ENCODE assay signal across 15 cellular contexts in the genomic region with DNA sequence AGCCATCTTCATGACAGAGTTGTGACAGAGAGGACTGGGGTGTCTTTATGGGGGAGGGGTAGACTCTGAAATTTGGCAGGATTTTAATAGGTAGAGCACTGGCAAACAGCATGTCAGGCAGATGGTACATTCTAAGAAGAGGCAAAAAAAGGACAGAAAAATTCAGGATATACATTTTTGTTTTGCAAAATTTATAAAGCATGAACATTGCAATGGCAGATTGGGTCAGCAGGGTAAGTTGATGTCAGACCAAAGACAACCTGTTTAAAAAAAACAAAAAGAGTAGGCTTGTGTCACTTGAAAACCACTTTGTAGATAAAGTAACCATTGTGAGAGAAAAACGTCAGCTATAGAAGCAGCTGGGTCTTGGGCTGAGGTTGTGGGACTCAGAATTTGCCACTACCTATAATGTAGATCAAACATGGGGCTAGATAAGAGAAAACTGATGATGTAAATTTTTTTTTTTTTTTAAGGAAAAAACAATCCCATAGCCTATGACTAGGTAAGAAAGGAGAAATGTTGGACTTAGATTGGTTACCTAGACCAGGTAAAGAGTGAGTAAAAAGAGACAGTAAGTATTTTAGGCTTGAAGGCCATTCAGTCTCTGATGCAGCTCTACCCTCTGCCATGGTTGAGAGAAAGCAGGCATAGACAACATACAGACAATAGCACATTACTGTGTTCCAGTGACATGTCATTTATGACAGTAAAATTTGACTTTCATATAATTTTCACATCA. TPM values are rescaled to one million over a fixed set of nuclear protein-coding genes. Genes with fewer than 3 reads are reported as not detected.
DNase-seq lines count a peak whose midpoint lies in the region; ATAC-seq, FAIRE-seq and TF ChIP-seq lines count a peak whose summit lies in the region.
"Had no signal": no experiment of that assay in that cellular context is flagged by ENCODE, and none has a peak within 500 bp of the region (broad histone marks: within the 10 kb centered on the region; RNA-seq: fewer than 3 reads in every experiment).

No MANE protein-coding gene starts in this region.

- H3K9me3 Mint-ChIP-seq in T-helper 1 cell treated with Interleukin-12 subunit alpha and Interleukin-12 subunit beta and Interleukin-4 antibody, amounts not matched to agents 30 μg/mL and 1 μg/mL, for 36 hours, result no peaks in the 10 kb centered on the region
- H3K9me3 Mint-ChIP-seq: WTC11 had no signal

- peak overlapping the region; percentile 72 for H3K27ac Mint-ChIP-seq in T-helper 1 cell treated with Interleukin-12 subunit alpha and Interleukin-12 subunit beta and Interleukin-4 antibody, amounts not matched to agents 30 μg/mL and 1 μg/mL, for 36 hours
- H3K27ac Mint-ChIP-seq: WTC11 had no signal

- peak overlapping the region; percentile 72 for H3K4me3 Mint-ChIP-seq in T-helper 1 cell treated with Interleukin-12 subunit alpha and Interleukin-12 subunit beta and Interleukin-4 antibody, amounts not matched to agents 30 μg/mL and 1 μg/mL, for 36 hours
- H3K4me3 Mint-ChIP-seq: WTC11 had no signal

- no peaks in the 10 kb centered on the region for H3K27me3 Mint-ChIP-seq in T-helper 1 cell treated with Interleukin-12 subunit alpha and Interleukin-12 subunit beta and Interleukin-4 antibody, amounts not matched to agents 30 μg/mL and 1 μg/mL, for 36 hours (ENCODE audit: low read depth)

- no peak for TF ChIP-seq POLR2A in GM12892 (IDR thresholded peaks at IDR 0.05; ENCODE audit: low read depth, low read length)

- no peak for ATAC-seq in HG02571 (IDR thresholded peaks at IDR 0.05; ENCODE audit: unreplicated experiment)
- ATAC-seq: left colon, WTC11 had no signal

- peak; percentile 81 for FAIRE-seq in GM12892 (lab: Jason Lieb, UNC)

- DNase-seq in T-helper 1 cell (no peak), GM12892 (ENCODE audit: insufficient read length) (no peak), T-helper 22 cell (ENCODE audit: low read depth) (peak; percentile 39), cerebellum (ENCODE audit: low spot score) (peak; percentile 57), mesenteric fat pad (ENCODE audit: low spot score) (no peak), Kasumi-1 (lab: John Stamatoyannopoulos, UW) (no peak)
- DNase-seq: colonic mucosa, DMS79 treated with DMSO at 0.1 percent for 48 hours, foreskin fibroblast, left colon, NCI-H82, retina had no signal

- H3K36me3 Mint-ChIP-seq in T-helper 1 cell treated with Interleukin-12 subunit alpha and Interleukin-12 subunit beta and Interleukin-4 antibody, amounts not matched to agents 30 μg/mL and 1 μg/mL, for 36 hours (ENCODE audit: low read depth), result peaks cover 26% of the 10 kb centered on the region
- H3K36me3 Mint-ChIP-seq: WTC11 had no signal

- H3K4me1 Mint-ChIP-seq in T-helper 1 cell treated with Interleukin-12 subunit alpha and Interleukin-12 subunit beta and Interleukin-4 antibody, amounts not matched to agents 30 μg/mL and 1 μg/mL, for 36 hours (ENCODE audit: low read depth), result peaks cover 82% of the 10 kb centered on the region

RNA-seq across cellular contexts. Expression of a gene that starts 8.3 kb away (rescaled TPM):
- 34.9 TPM for polyA plus RNA-seq in GM12892 (2012; ENCODE audit: missing spikeins)
- 75.1 TPM for total RNA-seq in cerebellum
- total RNA-seq in mesenteric fat pad, result 0.42 TPM

Comparison
In these comparisons a context has a peak if more than half of its experiments do, and no peak if none do; other contexts are left out.
1. DNase-seq: peak in T-helper 22 cell (single experiment) and cerebellum (single experiment); none in T-helper 1 cell (0 of 5), GM12892 (single experiment), mesenteric fat pad (single experiment) and Kasumi-1 (0 of 2).
2. RNA of a gene that starts 8.3 kb away (total RNA-seq): 75.1 TPM in cerebellum (single experiment); 0.42 TPM in mesenteric fat pad (single experiment); every median in the first group is over 10 times any median in the second.